30 cellular contexts compared by ENCODE assay signal in genomic region chr1:54696262-54696661, GRCh38. TPM values are rescaled to one million over a fixed set of nuclear protein-coding genes. Genes with fewer than 3 reads are reported as not detected.
"Had no signal": no experiment of that assay in that cellular context is flagged by ENCODE, and none has a peak within 500 bp of the region (broad histone marks: within the 10 kb centered on the region; RNA-seq: fewer than 3 reads in every experiment).

No MANE protein-coding gene starts in this region.

- H3K27ac ChIP-seq: neural progenitor cell, ovary, parathyroid adenoma, psoas muscle, right lobe of liver, sigmoid colon, suprapubic skin, testis, tibial artery, transverse colon, upper lobe of right lung, uterus had no signal

- H3K27ac Mint-ChIP-seq: natural killer cell; nephron; neural progenitor cell; progenitor cell of endocrine pancreas; stimulated activated memory B cell treated with anti-CD40 and anti-IgM and Interleukin-4, amounts not matched to agents 10 μg/mL and 1 μg/mL and 100 μg/mL, for 72 hours; type B pancreatic cell had no signal

- H3K36me3 ChIP-seq: neural progenitor cell, ovary, right lobe of liver, suprapubic skin, transverse colon, upper lobe of right lung, uterus had no signal

- ATAC-seq: natural killer cell; psoas muscle; right cardiac atrium; right lobe of liver; stimulated activated memory B cell treated with anti-CD40 and anti-IgM and Interleukin-4, amounts not matched to agents 10 μg/mL and 1 μg/mL and 100 μg/mL, for 72 hours; stimulated activated naive CD8-positive, alpha-beta T cell treated with anti-CD3 and anti-CD28 coated beads, Interleukin-15, amount 100 ng/mL, for 72 hours; stimulated activated naive CD8-positive, alpha-beta T cell treated with anti-CD3 and anti-CD28 coated beads, Interleukin-15, Interleukin-2, amounts not matched to agents 100 U/mL and 50 U/mL, for 24 hours; upper lobe of right lung had no signal

- H3K9me3 Mint-ChIP-seq: natural killer cell; nephron; neural progenitor cell; stimulated activated memory B cell treated with anti-CD40 and anti-IgM and Interleukin-4, amounts not matched to agents 10 μg/mL and 1 μg/mL and 100 μg/mL, for 72 hours; stimulated activated naive CD8-positive, alpha-beta T cell treated with anti-CD3 and anti-CD28 coated beads, Interleukin-15, amount 100 ng/mL, for 72 hours; type B pancreatic cell had no signal

- DNase-seq: natural killer cell; occipital lobe; ovary; posterior cingulate gyrus; psoas muscle; right cardiac atrium; right lobe of liver; sigmoid colon; small intestine; stimulated activated CD4-positive, alpha-beta T cell treated with anti-CD3 and anti-CD28 coated beads, Interleukin-15, amount 100 ng/mL, for 24 hours; stimulated activated CD4-positive, alpha-beta T cell treated with anti-CD3 and anti-CD28 coated beads, Interleukin-2, amount 100 ng/mL, for 24 hours; stimulated activated CD4-positive, alpha-beta T cell treated with anti-CD3 and anti-CD28 coated beads, Interleukin-2, amount 100 ng/mL, for 48 hours; stimulated activated CD4-positive, alpha-beta T cell treated with anti-CD3 and anti-CD28 coated beads, Interleukin-4, amount 100 ng/mL, for 24 hours; stimulated activated naive CD4-positive, alpha-beta T cell; stimulated activated naive CD8-positive, alpha-beta T cell treated with anti-CD3 and anti-CD28 coated beads, Interleukin-15, amount 100 ng/mL, for 72 hours; stimulated activated naive CD8-positive, alpha-beta T cell treated with anti-CD3 and anti-CD28 coated beads, Interleukin-15, Interleukin-2, amounts not matched to agents 100 U/mL and 50 U/mL, for 24 hours; substantia nigra; testis; tibial artery; transverse colon; upper lobe of right lung; uterus had no signal

- H3K4me1 Mint-ChIP-seq: natural killer cell; nephron; neural progenitor cell; stimulated activated memory B cell treated with anti-CD40 and anti-IgM and Interleukin-4, amounts not matched to agents 10 μg/mL and 1 μg/mL and 100 μg/mL, for 72 hours; stimulated activated naive CD8-positive, alpha-beta T cell treated with anti-CD3 and anti-CD28 coated beads, Interleukin-15, amount 100 ng/mL, for 72 hours had no signal

- H3K36me3 Mint-ChIP-seq: natural killer cell; neural progenitor cell; stimulated activated memory B cell treated with anti-CD40 and anti-IgM and Interleukin-4, amounts not matched to agents 10 μg/mL and 1 μg/mL and 100 μg/mL, for 72 hours; type B pancreatic cell had no signal

- H3K4me1 ChIP-seq: neural progenitor cell, parathyroid adenoma, psoas muscle, right lobe of liver, sigmoid colon, suprapubic skin, testis, tibial artery, transverse colon, upper lobe of right lung, uterus had no signal

- H3K4me3 ChIP-seq: neural progenitor cell, ovary, psoas muscle, right lobe of liver, sigmoid colon, suprapubic skin, testis, tibial artery, transverse colon, upper lobe of right lung, uterus had no signal

- H3K9me3 ChIP-seq: ovary, psoas muscle, right lobe of liver, sigmoid colon, suprapubic skin, testis, tibial artery, transverse colon, upper lobe of right lung, uterus had no signal

- H3K4me3 Mint-ChIP-seq: natural killer cell; nephron; stimulated activated memory B cell treated with anti-CD40 and anti-IgM and Interleukin-4, amounts not matched to agents 10 μg/mL and 1 μg/mL and 100 μg/mL, for 72 hours; stimulated activated naive CD8-positive, alpha-beta T cell treated with anti-CD3 and anti-CD28 coated beads, Interleukin-15, amount 100 ng/mL, for 72 hours; type B pancreatic cell had no signal

RNA-seq across cellular contexts. Expression of gene MROH7, which starts 54.7 kb away (rescaled TPM):
- total RNA-seq: renal cortical epithelial cell had no signal
